1 cellular context compared by ENCODE assay signal in the genomic region with DNA sequence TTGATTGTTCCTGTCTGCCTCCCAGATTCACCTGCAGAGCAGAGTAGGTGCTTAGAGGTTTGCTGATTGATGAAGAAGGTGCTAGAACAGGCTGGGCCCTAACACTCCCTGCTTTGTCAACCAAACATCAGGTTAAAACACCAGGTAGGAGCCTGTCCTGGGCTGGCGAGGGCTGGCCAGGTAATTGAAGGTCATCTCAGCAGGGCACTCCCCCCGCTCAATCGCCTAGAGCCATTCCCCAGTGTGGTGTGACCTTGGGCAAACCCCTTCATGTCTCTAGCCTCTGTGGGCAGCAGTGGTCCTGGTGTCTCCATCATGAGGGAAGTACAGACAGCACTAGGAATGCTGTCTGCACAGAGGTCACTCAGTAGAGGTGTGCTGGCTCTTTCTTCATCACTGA.
TF ChIP-seq lines count a peak whose summit lies in the region.

No MANE protein-coding gene starts in this region.

TF ChIP-seq in liver, 16 proteins besides CTCF, POLR2A, EP300 and RAD21 (continued from another document):
- TF ChIP-seq HNF4A (conservative IDR thresholded peaks at IDR 0.05) (no peak), HNF4G (IDR thresholded peaks at IDR 0.05) (no peak), NR2F2 (IDR thresholded peaks at IDR 0.05) (no peak), FOXA2 (IDR thresholded peaks at IDR 0.05) (no peak), GABPA (IDR thresholded peaks at IDR 0.05 in 1 of 2, conservative IDR thresholded peaks at IDR 0.05 in 1 of 2) (no peak), JUND (IDR thresholded peaks at IDR 0.05) (no peak), SP1 (IDR thresholded peaks at IDR 0.05) (no peak), TAF1 (conservative IDR thresholded peaks at IDR 0.05) (no peak)
- TF ChIP-seq, protein P1, sequence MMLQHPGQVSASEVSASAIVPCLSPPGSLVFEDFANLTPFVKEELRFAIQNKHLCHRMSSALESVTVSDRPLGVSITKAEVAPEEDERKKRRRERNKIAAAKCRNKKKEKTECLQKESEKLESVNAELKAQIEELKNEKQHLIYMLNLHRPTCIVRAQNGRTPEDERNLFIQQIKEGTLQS (IDR thresholded peaks at IDR 0.05) = no peak
- TF ChIP-seq, protein P2, sequence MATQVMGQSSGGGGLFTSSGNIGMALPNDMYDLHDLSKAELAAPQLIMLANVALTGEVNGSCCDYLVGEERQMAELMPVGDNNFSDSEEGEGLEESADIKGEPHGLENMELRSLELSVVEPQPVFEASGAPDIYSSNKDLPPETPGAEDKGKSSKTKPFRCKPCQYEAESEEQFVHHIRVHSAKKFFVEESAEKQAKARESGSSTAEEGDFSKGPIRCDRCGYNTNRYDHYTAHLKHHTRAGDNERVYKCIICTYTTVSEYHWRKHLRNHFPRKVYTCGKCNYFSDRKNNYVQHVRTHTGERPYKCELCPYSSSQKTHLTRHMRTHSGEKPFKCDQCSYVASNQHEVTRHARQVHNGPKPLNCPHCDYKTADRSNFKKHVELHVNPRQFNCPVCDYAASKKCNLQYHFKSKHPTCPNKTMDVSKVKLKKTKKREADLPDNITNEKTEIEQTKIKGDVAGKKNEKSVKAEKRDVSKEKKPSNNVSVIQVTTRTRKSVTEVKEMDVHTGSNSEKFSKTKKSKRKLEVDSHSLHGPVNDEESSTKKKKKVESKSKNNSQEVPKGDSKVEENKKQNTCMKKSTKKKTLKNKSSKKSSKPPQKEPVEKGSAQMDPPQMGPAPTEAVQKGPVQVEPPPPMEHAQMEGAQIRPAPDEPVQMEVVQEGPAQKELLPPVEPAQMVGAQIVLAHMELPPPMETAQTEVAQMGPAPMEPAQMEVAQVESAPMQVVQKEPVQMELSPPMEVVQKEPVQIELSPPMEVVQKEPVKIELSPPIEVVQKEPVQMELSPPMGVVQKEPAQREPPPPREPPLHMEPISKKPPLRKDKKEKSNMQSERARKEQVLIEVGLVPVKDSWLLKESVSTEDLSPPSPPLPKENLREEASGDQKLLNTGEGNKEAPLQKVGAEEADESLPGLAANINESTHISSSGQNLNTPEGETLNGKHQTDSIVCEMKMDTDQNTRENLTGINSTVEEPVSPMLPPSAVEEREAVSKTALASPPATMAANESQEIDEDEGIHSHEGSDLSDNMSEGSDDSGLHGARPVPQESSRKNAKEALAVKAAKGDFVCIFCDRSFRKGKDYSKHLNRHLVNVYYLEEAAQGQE (IDR thresholded peaks at IDR 0.05) = no peak
- TF ChIP-seq, protein P3, sequence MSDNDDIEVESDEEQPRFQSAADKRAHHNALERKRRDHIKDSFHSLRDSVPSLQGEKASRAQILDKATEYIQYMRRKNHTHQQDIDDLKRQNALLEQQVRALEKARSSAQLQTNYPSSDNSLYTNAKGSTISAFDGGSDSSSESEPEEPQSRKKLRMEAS (IDR thresholded peaks at IDR 0.05) = no peak
